12 cellular contexts compared by ENCODE assay signal in the genomic region with DNA sequence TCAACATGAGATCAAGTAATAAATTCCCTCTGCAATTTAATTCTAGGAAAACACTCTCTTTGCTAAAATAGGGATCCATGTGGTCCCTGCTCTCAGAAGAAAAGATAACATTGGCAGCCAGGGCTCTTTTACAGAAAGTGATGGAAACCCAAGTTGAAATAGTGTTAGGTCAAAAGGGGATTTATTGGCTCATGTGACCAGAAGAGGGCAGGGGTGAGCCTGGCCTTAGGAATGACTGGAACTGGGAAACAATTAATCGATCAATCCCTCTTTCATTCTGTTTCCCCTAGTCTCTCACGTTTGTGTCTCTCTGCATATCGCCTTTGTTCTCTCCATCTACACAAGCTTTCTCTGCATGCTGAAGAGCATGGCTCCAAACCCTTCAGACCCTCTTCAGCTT. TPM values are rescaled to one million over a fixed set of nuclear protein-coding genes. Genes with fewer than 3 reads are reported as not detected.
DNase-seq lines count a peak whose midpoint lies in the region; ATAC-seq and TF ChIP-seq lines count a peak whose summit lies in the region.
"Had no signal": no experiment of that assay in that cellular context is flagged by ENCODE, and none has a peak within 500 bp of the region (broad histone marks: within the 10 kb centered on the region; RNA-seq: fewer than 3 reads in every experiment).

No MANE protein-coding gene starts in this region.

- no peaks in the 10 kb centered on the region for H3K36me3 ChIP-seq in cardiac muscle cell
- H3K36me3 ChIP-seq in OCI-LY3 (replicated peaks; ENCODE audit: low read depth, low read length): no peaks in the 10 kb centered on the region

- H3K4me2 ChIP-seq in OCI-LY3 (ENCODE audit: low read length): no peak overlapping the region; the same call in 1 of the 2 replicates
- H3K4me2 ChIP-seq: hepatocyte had no signal

- peak; percentile 33 for TF ChIP-seq CTCF in cardiac muscle cell (IDR thresholded peaks at IDR 0.05; ENCODE audit: low read depth, low read length)
- peak; percentile 49 for TF ChIP-seq CTCF in OCI-LY3 (IDR thresholded peaks at IDR 0.05; ENCODE audit: low read depth, low read length)

- H3K27me3 ChIP-seq in cardiac muscle cell (no peaks in the 10 kb centered on the region), OCI-LY3 (ENCODE audit: low read depth, low read length) (no peaks in the 10 kb centered on the region; the same call in 1 of the 2 replicates)
- H3K27me3 ChIP-seq: hepatocyte had no signal

- no peak overlapping the region for H3K9ac ChIP-seq in OCI-LY3 (ENCODE audit: low read length)

- ATAC-seq in left cardiac atrium (no peak), GM18858 (IDR thresholded peaks at IDR 0.05; ENCODE audit: unreplicated experiment) (no peak)

- H3K27ac ChIP-seq in cardiac muscle cell (no peak overlapping the region), OCI-LY3 (ENCODE audit: low read length) (no peak overlapping the region)
- H3K27ac ChIP-seq: hepatocyte had no signal

- H3K79me2 ChIP-seq in OCI-LY3 (ENCODE audit: low read length): no peaks in the 10 kb centered on the region
- H3K79me2 ChIP-seq: hepatocyte had no signal

- intact Hi-C loops in left cardiac atrium (cut with DNase I): no loop called here

- H3K9me3 ChIP-seq in cardiac muscle cell (ENCODE audit: low read depth): no peaks in the 10 kb centered on the region
- no peaks in the 10 kb centered on the region for H3K9me3 ChIP-seq in OCI-LY3 (ENCODE audit: insufficient read depth, low read length)

- DNase-seq in cardiac muscle cell (ENCODE audit: low read depth in 1 of 2, low spot score in 1 of 2): peak in 1 of 2 donors; percentile 27
- DNase-seq in left cardiac atrium: no peak
- DNase-seq in fibroblast of peridontal ligament (ENCODE audit: extremely low read depth): peak; percentile 11
- DNase-seq in ureter (ENCODE audit: low spot score): peak; percentile 12
- no peak for DNase-seq in C1 segment of cervical spinal cord (lab: John Stamatoyannopoulos, UW)
- DNase-seq in NOMO-1 treated with dmso at 0.1 percent for 144 hours (lab: John Stamatoyannopoulos, UW; ENCODE audit: unreplicated experiment): no peak
- DNase-seq: activated T-cell treated with anti-CD3 and anti-CD28 coated beads for 4 hours, NCI-H446 treated with DMSO at 0.1 percent for 48 hours, T-helper 2 cell had no signal

- no peak overlapping the region for H3K4me3 ChIP-seq in cardiac muscle cell
- no peak overlapping the region for H3K4me3 ChIP-seq in OCI-LY3 (ENCODE audit: low read length)
- H3K4me3 ChIP-seq: hepatocyte had no signal

- H4K20me1 ChIP-seq in OCI-LY3 (ENCODE audit: insufficient read depth, low read length): no peaks in the 10 kb centered on the region

- no peak overlapping the region for H2AFZ ChIP-seq in OCI-LY3 (ENCODE audit: low read depth, low read length)
- H2AFZ ChIP-seq: hepatocyte had no signal

- H3K4me1 ChIP-seq in cardiac muscle cell (ENCODE audit: low read depth) (no peaks in the 10 kb centered on the region), OCI-LY3 (ENCODE audit: low read length) (peaks cover 4% of the 10 kb centered on the region; the same call in 1 of the 2 replicates)

RNA-seq across cellular contexts. Expression of gene ALDH1B1, which starts 58.3 kb away (rescaled TPM):
- total RNA-seq in cardiac muscle cell (24.7 and 31.7 TPM in 2 replicates), left cardiac atrium (10 to 100 TPM; 19.4 to 21.0 TPM), ureter (36.8 TPM)
- polyA plus RNA-seq in cardiac muscle cell: 34.7 and 51.6 TPM in 2 replicates

Comparison
In these comparisons a context has a peak if more than half of its experiments do, and no peak if none do; other contexts are left out.
1. DNase-seq: peak in fibroblast of peridontal ligament (single experiment) and ureter (single experiment); none in left cardiac atrium (single experiment), C1 segment of cervical spinal cord (0 of 14) and NOMO-1 treated with dmso at 0.1 percent for 144 hours (single experiment).